Comparison of ENCODE assay signal across 8 cellular contexts in genomic region chr7:141014091-141014490, GRCh38. TPM values are rescaled to one million over a fixed set of nuclear protein-coding genes. Genes with fewer than 3 reads are reported as not detected.
DNase-seq lines count a peak whose midpoint lies in the region; ATAC-seq and TF ChIP-seq lines count a peak whose summit lies in the region.

No MANE protein-coding gene starts in this region.

- no peaks in the 10 kb centered on the region for H4K20me1 ChIP-seq in hepatocyte (ENCODE audit: insufficient read depth, poor library complexity, severe bottlenecking)
- no peaks in the 10 kb centered on the region for H4K20me1 ChIP-seq in smooth muscle cell (ENCODE audit: low read depth)

- H3K27ac ChIP-seq in hepatocyte (peak overlapping the region; percentile 86), smooth muscle cell (ENCODE audit: low read depth) (peak overlapping the region; percentile 82)

- H3K27me3 ChIP-seq in hepatocyte (peaks cover 12% of the 10 kb centered on the region), smooth muscle cell (ENCODE audit: low read depth) (peaks cover 15% of the 10 kb centered on the region)

- peak; percentile 9 for ATAC-seq in HG03159 (IDR thresholded peaks at IDR 0.05; ENCODE audit: unreplicated experiment)

- H3K27me3 Mint-ChIP-seq in T-helper 2 cell treated with Interferon-gamma antibody and Interleukin-4, amounts not matched to agents 5 μg/mL and 100 μg/mL, for 36 hours (ENCODE audit: low read depth), result peaks cover 16% of the 10 kb centered on the region
- H3K27me3 Mint-ChIP-seq in activated T-helper 2 cell treated with anti-CD3 and anti-CD28 coated beads, Interferon-gamma antibody, Interleukin-2, Interleukin-4, amounts not matched to agents 10 μg/mL and 5 μg/mL and 100 μg/mL, durations not matched to agents 14 hours and 24 hours and 36 hours (ENCODE audit: low read depth), result peaks cover 19% of the 10 kb centered on the region

- H3K4me3 Mint-ChIP-seq in T-helper 2 cell treated with Interferon-gamma antibody and Interleukin-4, amounts not matched to agents 5 μg/mL and 100 μg/mL, for 36 hours, result peak overlapping the region; percentile 98
- H3K4me3 Mint-ChIP-seq in activated T-helper 2 cell treated with anti-CD3 and anti-CD28 coated beads, Interferon-gamma antibody, Interleukin-2, Interleukin-4, amounts not matched to agents 10 μg/mL and 5 μg/mL and 100 μg/mL, durations not matched to agents 14 hours and 24 hours and 36 hours (ENCODE audit: low read depth), result peak overlapping the region; percentile 97

- H3K9me2 ChIP-seq in hepatocyte (replicated peaks; ENCODE audit: insufficient read depth), result no peaks in the 10 kb centered on the region

- H3K9me3 ChIP-seq in hepatocyte (ENCODE audit: low read depth) (no peaks in the 10 kb centered on the region), smooth muscle cell (replicated peaks; ENCODE audit: low read depth) (no peaks in the 10 kb centered on the region)

- intact Hi-C loops in activated T-helper 2 cell treated with anti-CD3 and anti-CD28 coated beads, Interferon-gamma antibody, Interleukin-2, Interleukin-4, amounts not matched to agents 10 μg/mL and 5 μg/mL and 100 μg/mL, durations not matched to agents 14 hours and 24 hours and 36 hours (cut with micrococcal nuclease), result loop anchor here (1.0 to 10.0 kb wide), 7 partner anchors 39 to 1781 kb away; partner anchors contain the start of genes AGK, BRAF, MKRN1 and NDUFB2

- H3K27ac Mint-ChIP-seq in T-helper 2 cell treated with Interferon-gamma antibody and Interleukin-4, amounts not matched to agents 5 μg/mL and 100 μg/mL, for 36 hours, result peak overlapping the region; percentile 99
- H3K27ac Mint-ChIP-seq in activated T-helper 2 cell treated with anti-CD3 and anti-CD28 coated beads, Interferon-gamma antibody, Interleukin-2, Interleukin-4, amounts not matched to agents 10 μg/mL and 5 μg/mL and 100 μg/mL, durations not matched to agents 14 hours and 24 hours and 36 hours, result peak overlapping the region; percentile 100

- WGBS in hepatocyte (ENCODE audit: low lambda C conversion rate, missing lambda C conversion rate), result 17% methylated on average over 13 of the region's 13 CpGs
- 16% methylated on average over 13 of the region's 13 CpGs for WGBS in smooth muscle cell (ENCODE audit: low lambda C conversion rate)

- peaks cover 6% of the 10 kb centered on the region for H3K4me1 ChIP-seq in hepatocyte (ENCODE audit: insufficient read depth)
- H3K4me1 ChIP-seq in smooth muscle cell (ENCODE audit: low read depth), result peaks cover 7% of the 10 kb centered on the region

- no peaks in the 10 kb centered on the region for H3K36me3 ChIP-seq in hepatocyte (replicated peaks; ENCODE audit: insufficient read depth, low read depth)
- H3K36me3 ChIP-seq in smooth muscle cell (ENCODE audit: low read depth), result no peaks in the 10 kb centered on the region

- peaks cover 20% of the 10 kb centered on the region for H3K4me1 Mint-ChIP-seq in T-helper 2 cell treated with Interferon-gamma antibody and Interleukin-4, amounts not matched to agents 5 μg/mL and 100 μg/mL, for 36 hours (ENCODE audit: low read depth)
- peaks cover 31% of the 10 kb centered on the region for H3K4me1 Mint-ChIP-seq in activated T-helper 2 cell treated with anti-CD3 and anti-CD28 coated beads, Interferon-gamma antibody, Interleukin-2, Interleukin-4, amounts not matched to agents 10 μg/mL and 5 μg/mL and 100 μg/mL, durations not matched to agents 14 hours and 24 hours and 36 hours (ENCODE audit: low read depth)

- H3F3A ChIP-seq in smooth muscle cell (ENCODE audit: low read depth), result peaks cover 8% of the 10 kb centered on the region

- H3K9me3 Mint-ChIP-seq in T-helper 2 cell treated with Interferon-gamma antibody and Interleukin-4, amounts not matched to agents 5 μg/mL and 100 μg/mL, for 36 hours, result peaks cover 7% of the 10 kb centered on the region
- peaks cover 7% of the 10 kb centered on the region for H3K9me3 Mint-ChIP-seq in activated T-helper 2 cell treated with anti-CD3 and anti-CD28 coated beads, Interferon-gamma antibody, Interleukin-2, Interleukin-4, amounts not matched to agents 10 μg/mL and 5 μg/mL and 100 μg/mL, durations not matched to agents 14 hours and 24 hours and 36 hours

- H3K9ac ChIP-seq in smooth muscle cell (ENCODE audit: low read depth), result peak overlapping the region; percentile 85

- H3K36me3 Mint-ChIP-seq in T-helper 2 cell treated with Interferon-gamma antibody and Interleukin-4, amounts not matched to agents 5 μg/mL and 100 μg/mL, for 36 hours (ENCODE audit: low read depth), result peaks cover 8% of the 10 kb centered on the region
- H3K36me3 Mint-ChIP-seq in activated T-helper 2 cell treated with anti-CD3 and anti-CD28 coated beads, Interferon-gamma antibody, Interleukin-2, Interleukin-4, amounts not matched to agents 10 μg/mL and 5 μg/mL and 100 μg/mL, durations not matched to agents 14 hours and 24 hours and 36 hours (ENCODE audit: low read depth), result peaks cover 19% of the 10 kb centered on the region

- H2AFZ ChIP-seq in hepatocyte (peak overlapping the region; percentile 78), smooth muscle cell (ENCODE audit: low read depth) (peak overlapping the region; percentile 95)

- H3K4me2 ChIP-seq in hepatocyte (peak overlapping the region; percentile 88), smooth muscle cell (peak overlapping the region; percentile 85)

- H3K79me2 ChIP-seq in hepatocyte (peaks cover 28% of the 10 kb centered on the region), smooth muscle cell (ENCODE audit: low read depth) (peaks cover 8% of the 10 kb centered on the region)

- H3K4me3 ChIP-seq in hepatocyte (peak overlapping the region; percentile 70), smooth muscle cell (peak overlapping the region; percentile 74)

- no peak for TF ChIP-seq CTCF in hepatocyte (IDR thresholded peaks at IDR 0.05; ENCODE audit: poor library complexity)
- TF ChIP-seq CTCF in smooth muscle cell (IDR thresholded peaks at IDR 0.05; ENCODE audit: borderline replicate concordance, insufficient read depth, poor library complexity, severe bottlenecking), result no peak

- no peak for DNase-seq in T-helper 2 cell treated with Interferon-gamma antibody and Interleukin-4, amounts not matched to agents 5 μg/mL and 100 μg/mL, for 36 hours (ENCODE audit: low spot score)
- DNase-seq in T-helper 2 cell (no peak), hepatocyte (ENCODE audit: low spot score) (no peak), smooth muscle cell (lab: John Stamatoyannopoulos, UW; ENCODE audit: unreplicated experiment) (no peak), pons (ENCODE audit: low spot score) (no peak), NCI-H446 (lab: John Stamatoyannopoulos, UW) (no peak)
- no peak for DNase-seq in activated T-helper 2 cell treated with anti-CD3 and anti-CD28 coated beads, Interferon-gamma antibody, Interleukin-2, Interleukin-4, amounts not matched to agents 10 μg/mL and 5 μg/mL and 100 μg/mL, durations not matched to agents 14 hours and 24 hours and 36 hours (ENCODE audit: low spot score)

RNA-seq across cellular contexts. Expression of gene MRPS33, which starts 0.7 kb away (rescaled TPM):
- total RNA-seq in activated T-helper 2 cell treated with anti-CD3 and anti-CD28 coated beads, Interferon-gamma antibody, Interleukin-2, Interleukin-4, amounts not matched to agents 10 μg/mL and 5 μg/mL and 100 μg/mL, durations not matched to agents 14 hours and 24 hours and 36 hours, result 67.4 and 70.0 TPM in 2 replicates
- total RNA-seq in hepatocyte, result 33.8 and 37.6 TPM in 2 replicates
- 71.0 and 82.9 TPM in 2 replicates for polyA plus RNA-seq in hepatocyte
- total RNA-seq in smooth muscle cell, result 34.2 and 34.5 TPM in 2 replicates
- 49.8 and 50.4 TPM in 2 replicates for polyA plus RNA-seq in smooth muscle cell

RNA-seq across cellular contexts. Expression of gene TMEM178B, which starts 59.8 kb away (rescaled TPM):
- total RNA-seq in activated T-helper 2 cell treated with anti-CD3 and anti-CD28 coated beads, Interferon-gamma antibody, Interleukin-2, Interleukin-4, amounts not matched to agents 10 μg/mL and 5 μg/mL and 100 μg/mL, durations not matched to agents 14 hours and 24 hours and 36 hours, result 0.30 and 0.41 TPM in 2 replicates
- total RNA-seq in hepatocyte (0.30 and 0.36 TPM in 2 replicates), smooth muscle cell (0.18 and 0.72 TPM in 2 replicates)
- polyA plus RNA-seq in hepatocyte (0.24 and 0.26 TPM in 2 replicates), smooth muscle cell (not detected in 2 replicates)
